In the genomic region with DNA sequence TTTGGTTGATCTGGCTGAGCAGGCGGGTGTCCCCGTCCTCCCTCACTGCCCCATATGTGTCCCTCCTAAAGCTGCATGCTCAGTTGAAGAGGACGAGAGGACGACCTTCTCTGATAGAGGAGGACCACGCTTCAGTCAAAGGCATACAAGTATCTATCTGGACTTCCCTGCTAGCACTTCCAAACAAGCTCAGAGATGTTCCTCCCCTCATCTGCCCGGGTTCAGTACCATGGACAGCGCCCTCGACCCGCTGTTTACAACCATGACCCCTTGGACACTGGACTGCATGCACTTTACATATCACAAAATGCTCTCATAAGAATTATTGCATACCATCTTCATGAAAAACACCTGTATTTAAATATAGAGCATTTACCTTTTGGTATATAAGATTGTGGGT, we compare ENCODE assay signal across 1 cellular context.
TF ChIP-seq lines count a peak whose summit lies in the region.

No MANE protein-coding gene starts in this region.

TF ChIP-seq in K562, 482 proteins besides CTCF, POLR2A, EP300 and RAD21 (continued from another document):
- TF ChIP-seq, protein P1, sequence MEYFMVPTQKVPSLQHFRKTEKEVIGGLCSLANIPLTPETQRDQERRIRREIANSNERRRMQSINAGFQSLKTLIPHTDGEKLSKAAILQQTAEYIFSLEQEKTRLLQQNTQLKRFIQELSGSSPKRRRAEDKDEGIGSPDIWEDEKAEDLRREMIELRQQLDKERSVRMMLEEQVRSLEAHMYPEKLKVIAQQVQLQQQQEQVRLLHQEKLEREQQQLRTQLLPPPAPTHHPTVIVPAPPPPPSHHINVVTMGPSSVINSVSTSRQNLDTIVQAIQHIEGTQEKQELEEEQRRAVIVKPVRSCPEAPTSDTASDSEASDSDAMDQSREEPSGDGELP (CRISPR knock-in tag; IDR thresholded peaks at IDR 0.05; ENCODE audit: borderline replicate concordance) = peak; percentile 48
- no peak for TF ChIP-seq ZFP30 (CRISPR knock-in tag; IDR thresholded peaks at IDR 0.05; ENCODE audit: borderline replicate concordance)
- TF ChIP-seq E2F6 (IDR thresholded peaks at IDR 0.05; ENCODE audit: borderline replicate concordance in 1 of 2, extremely low read depth in 1 of 2, insufficient read depth in 1 of 2, insufficient read length in 1 of 2, low read depth in 1 of 2, low read length in 1 of 2, poor library complexity in 1 of 2, severe bottlenecking in 1 of 2) = no peak
- 0 out of 2 replicates have a peak, but pooled peaks have one; percentile 56 for TF ChIP-seq ZNF165 (CRISPR knock-in tag; IDR thresholded peaks at IDR 0.05; ENCODE audit: borderline replicate concordance)
- peak in 1 of 2 experiments; percentile 87; a peak in 2 of 4 replicates for TF ChIP-seq FOXA3 (CRISPR knock-in tag; conservative IDR thresholded peaks at IDR 0.05 in 1 of 2, IDR thresholded peaks at IDR 0.05 in 1 of 2)
- TF ChIP-seq, protein P2, sequence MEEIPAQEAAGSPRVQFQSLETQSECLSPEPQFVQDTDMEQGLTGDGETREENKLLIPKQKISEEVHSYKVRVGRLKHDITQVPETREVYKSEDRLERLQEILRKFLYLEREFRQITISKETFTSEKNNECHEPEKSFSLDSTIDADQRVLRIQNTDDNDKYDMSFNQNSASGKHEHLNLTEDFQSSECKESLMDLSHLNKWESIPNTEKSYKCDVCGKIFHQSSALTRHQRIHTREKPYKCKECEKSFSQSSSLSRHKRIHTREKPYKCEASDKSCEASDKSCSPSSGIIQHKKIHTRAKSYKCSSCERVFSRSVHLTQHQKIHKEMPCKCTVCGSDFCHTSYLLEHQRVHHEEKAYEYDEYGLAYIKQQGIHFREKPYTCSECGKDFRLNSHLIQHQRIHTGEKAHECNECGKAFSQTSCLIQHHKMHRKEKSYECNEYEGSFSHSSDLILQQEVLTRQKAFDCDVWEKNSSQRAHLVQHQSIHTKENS (CRISPR knock-in tag; IDR thresholded peaks at IDR 0.05) = no peak
- TF ChIP-seq HDAC2 (IDR thresholded peaks at IDR 0.05) = peak; percentile 60; the same call in 1 of the 2 replicates
- TF ChIP-seq HOMEZ (CRISPR knock-in tag; IDR thresholded peaks at IDR 0.05) = no peak
- TF ChIP-seq ZNF197 (CRISPR knock-in tag; IDR thresholded peaks at IDR 0.05; ENCODE audit: low read depth) = 0 out of 2 replicates have a peak, but pooled peaks have one; percentile 35
- TF ChIP-seq PRMT5 (CRISPR knock-in tag; IDR thresholded peaks at IDR 0.05) = peak; percentile 96
- TF ChIP-seq MED1 (CRISPR knock-in tag; IDR thresholded peaks at IDR 0.05; ENCODE audit: borderline replicate concordance) = no peak
- TF ChIP-seq ZKSCAN3 (CRISPR knock-in tag; IDR thresholded peaks at IDR 0.05) = no peak
- no peak for TF ChIP-seq ZC3H8 (IDR thresholded peaks at IDR 0.05)
- TF ChIP-seq SMARCA4 (IDR thresholded peaks at IDR 0.05) = no peak
- no peak for TF ChIP-seq BRF1 (IDR thresholded peaks at IDR 0.05; ENCODE audit: borderline replicate concordance, extremely low read depth, insufficient read length)
- 0 out of 2 replicates have a peak, but pooled peaks have one; percentile 42 for TF ChIP-seq FOXK1 (CRISPR knock-in tag; IDR thresholded peaks at IDR 0.05; ENCODE audit: borderline replicate concordance)
- TF ChIP-seq, protein P3, sequence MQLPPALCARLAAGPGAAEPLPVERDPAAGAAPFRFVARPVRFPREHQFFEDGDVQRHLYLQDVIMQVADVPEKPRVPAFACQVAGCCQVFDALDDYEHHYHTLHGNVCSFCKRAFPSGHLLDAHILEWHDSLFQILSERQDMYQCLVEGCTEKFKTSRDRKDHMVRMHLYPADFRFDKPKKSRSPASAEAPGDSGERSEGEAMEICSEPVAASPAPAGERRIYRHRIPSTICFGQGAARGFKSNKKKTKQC (CRISPR knock-in tag; IDR thresholded peaks at IDR 0.05) = peak; percentile 97
- no peak for TF ChIP-seq CHD4 (IDR thresholded peaks at IDR 0.05; ENCODE audit: insufficient read depth, insufficient replicate concordance, low read depth, low read length, poor library complexity, severe bottlenecking)
- no peak for TF ChIP-seq GATAD2B (IDR thresholded peaks at IDR 0.05; ENCODE audit: borderline replicate concordance)
- no peak for TF ChIP-seq HCFC1 (IDR thresholded peaks at IDR 0.05; ENCODE audit: low read depth, low read length)
- 0 out of 2 replicates have a peak, but pooled peaks have one; percentile 10 for TF ChIP-seq SPI1 (IDR thresholded peaks at IDR 0.05; ENCODE audit: borderline replicate concordance, low read depth, low read length)
- TF ChIP-seq RBM25 (IDR thresholded peaks at IDR 0.05; ENCODE audit: low read depth, low read length, severe bottlenecking) = no peak
- TF ChIP-seq RBM14 (IDR thresholded peaks at IDR 0.05; ENCODE audit: borderline replicate concordance, insufficient read depth, low read depth, low read length) = no peak
- TF ChIP-seq ZNF232 (CRISPR knock-in tag; IDR thresholded peaks at IDR 0.05) = peak; percentile 76; the same call in 1 of the 2 replicates
- TF ChIP-seq ZNF184 (CRISPR knock-in tag; IDR thresholded peaks at IDR 0.05) = no peak
- no peak for TF ChIP-seq CCAR2 (IDR thresholded peaks at IDR 0.05; ENCODE audit: low read depth, low read length)
- TF ChIP-seq, protein P4, sequence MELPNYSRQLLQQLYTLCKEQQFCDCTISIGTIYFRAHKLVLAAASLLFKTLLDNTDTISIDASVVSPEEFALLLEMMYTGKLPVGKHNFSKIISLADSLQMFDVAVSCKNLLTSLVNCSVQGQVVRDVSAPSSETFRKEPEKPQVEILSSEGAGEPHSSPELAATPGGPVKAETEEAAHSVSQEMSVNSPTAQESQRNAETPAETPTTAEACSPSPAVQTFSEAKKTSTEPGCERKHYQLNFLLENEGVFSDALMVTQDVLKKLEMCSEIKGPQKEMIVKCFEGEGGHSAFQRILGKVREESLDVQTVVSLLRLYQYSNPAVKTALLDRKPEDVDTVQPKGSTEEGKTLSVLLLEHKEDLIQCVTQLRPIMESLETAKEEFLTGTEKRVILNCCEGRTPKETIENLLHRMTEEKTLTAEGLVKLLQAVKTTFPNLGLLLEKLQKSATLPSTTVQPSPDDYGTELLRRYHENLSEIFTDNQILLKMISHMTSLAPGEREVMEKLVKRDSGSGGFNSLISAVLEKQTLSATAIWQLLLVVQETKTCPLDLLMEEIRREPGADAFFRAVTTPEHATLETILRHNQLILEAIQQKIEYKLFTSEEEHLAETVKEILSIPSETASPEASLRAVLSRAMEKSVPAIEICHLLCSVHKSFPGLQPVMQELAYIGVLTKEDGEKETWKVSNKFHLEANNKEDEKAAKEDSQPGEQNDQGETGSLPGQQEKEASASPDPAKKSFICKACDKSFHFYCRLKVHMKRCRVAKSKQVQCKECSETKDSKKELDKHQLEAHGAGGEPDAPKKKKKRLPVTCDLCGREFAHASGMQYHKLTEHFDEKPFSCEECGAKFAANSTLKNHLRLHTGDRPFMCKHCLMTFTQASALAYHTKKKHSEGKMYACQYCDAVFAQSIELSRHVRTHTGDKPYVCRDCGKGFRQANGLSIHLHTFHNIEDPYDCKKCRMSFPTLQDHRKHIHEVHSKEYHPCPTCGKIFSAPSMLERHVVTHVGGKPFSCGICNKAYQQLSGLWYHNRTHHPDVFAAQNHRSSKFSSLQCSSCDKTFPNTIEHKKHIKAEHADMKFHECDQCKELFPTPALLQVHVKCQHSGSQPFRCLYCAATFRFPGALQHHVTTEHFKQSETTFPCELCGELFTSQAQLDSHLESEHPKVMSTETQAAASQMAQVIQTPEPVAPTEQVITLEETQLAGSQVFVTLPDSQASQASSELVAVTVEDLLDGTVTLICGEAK (IDR thresholded peaks at IDR 0.05) = no peak
- TF ChIP-seq, protein P4 (CRISPR knock-in tag; IDR thresholded peaks at IDR 0.05) = peak; percentile 48
- TF ChIP-seq ZNF124 (CRISPR knock-in tag; IDR thresholded peaks at IDR 0.05) = no peak
- no peak for TF ChIP-seq ZC3H11A (IDR thresholded peaks at IDR 0.05; ENCODE audit: low read depth, low read length)
